22 cellular contexts compared by ENCODE assay signal in genomic region chr16:13781579-13782338, GRCh38.
DNase-seq lines count a peak whose midpoint lies in the region; ATAC-seq, FAIRE-seq and TF ChIP-seq lines count a peak whose summit lies in the region.
"Had no signal": no experiment of that assay in that cellular context is flagged by ENCODE, and none has a peak within 500 bp of the region (broad histone marks: within the 10 kb centered on the region; RNA-seq: fewer than 3 reads in every experiment).

No MANE protein-coding gene starts in this region.

- no peak overlapping the region for H3K27ac ChIP-seq in right cardiac atrium (ENCODE audit: low read length)
- H3K27ac ChIP-seq in H1 (ENCODE audit: low read depth, low read length): no peak overlapping the region
- peak overlapping the region in 1 of 3 donors; percentile 39 for H3K27ac ChIP-seq in right lobe of liver
- peak overlapping the region; percentile 83 for H3K27ac ChIP-seq in skeletal muscle tissue (ENCODE audit: low read depth, low read length)
- H3K27ac ChIP-seq: GM23248, SJSA1 had no signal

- no peak for FAIRE-seq in H1 (lab: Jason Lieb, UNC)
- FAIRE-seq: GM12878 had no signal

- H3K18ac ChIP-seq in H1 (ENCODE audit: extremely low read depth, low read length): no peak overlapping the region

- no peaks in the 10 kb centered on the region for H3K4me1 ChIP-seq in right cardiac atrium (ENCODE audit: control insufficient read depth, insufficient read depth, low read length)
- H3K4me1 ChIP-seq in H1 (replicated peaks in 1 of 4; ENCODE audit: control insufficient read depth in 3 of 4, insufficient read depth in 4 of 4, low read length in 3 of 4): peaks cover 0 to 11% (median 0%) of the 10 kb centered on the region in 4 experiments; a peak in 3 of 7 replicates
- peaks cover 0 to 11% (median 0%) of the 10 kb centered on the region in 4 donors for H3K4me1 ChIP-seq in right lobe of liver
- peaks cover 14 to 20% (median 16%) of the 10 kb centered on the region in 3 donors for H3K4me1 ChIP-seq in skeletal muscle tissue (ENCODE audit: control insufficient read depth in 3 of 3, insufficient read depth in 3 of 3, low read length in 3 of 3)
- H3K4me1 ChIP-seq: SJSA1 had no signal

- no peak overlapping the region for H2BK5ac ChIP-seq in H1 (ENCODE audit: low read depth, low read length)

- no peak for DNase-seq in Right ventricle myocardium superior
- no peak for DNase-seq in right cardiac atrium
- no peak for DNase-seq in H1 (ENCODE audit: low read depth in 1 of 2, low spot score in 2 of 2)
- DNase-seq in right lobe of liver: no peak
- no peak for DNase-seq in mesenteric fat pad (ENCODE audit: low spot score)
- no peak for DNase-seq in activated CD4-positive, alpha-beta T cell treated with anti-CD3 and anti-CD28 coated beads for 4 hours
- DNase-seq in head of caudate nucleus: no peak
- DNase-seq: AML-193, GM23248, HCEC 1CT, KBM-7, NCI-H1092, NCI-H1436 treated with DMSO at 0.1 percent for 48 hours, NCI-H1930, NCI-H2171, NCI-H345, NCI-H524, NCI-H774 had no signal

- intact Hi-C loops in Right ventricle myocardium superior (cut with DNase I): no loop called here
- intact Hi-C loops in right cardiac atrium (cut with DNase I): loop anchor here in 1 of 4 donors (10.0 kb wide), 1 partner anchor 63 kb away; no protein-coding TSS in a partner anchor
- intact Hi-C loops in right lobe of liver (cut with DNase I): no loop called here
- intact Hi-C loops in head of caudate nucleus (cut with DNase I): no loop called here

- no peak overlapping the region for H3K9ac ChIP-seq in H1 (replicated peaks in 1 of 4; ENCODE audit: extremely low read depth in 1 of 4, low read depth in 3 of 4, low read length in 3 of 4)
- H3K9ac ChIP-seq in skeletal muscle tissue (ENCODE audit: low read depth in 1 of 3, low read length in 3 of 3): peak overlapping the region in 2 of 3 donors; percentile 40 to 57
- H3K9ac ChIP-seq: GM23248 had no signal

- 57% methylated on average over 8 of the region's 8 CpGs for WGBS in right cardiac atrium
- WGBS in H1 (ENCODE audit: extremely low coverage in 1 of 2, insufficient coverage in 1 of 2, insufficient read length in 1 of 2, insufficient replicate concordance in 2 of 2, low coverage in 1 of 2, low lambda C conversion rate in 2 of 2, missing lambda C conversion rate in 1 of 2), 2 experiments: 91% methylated on average over 8 of the region's 8 CpGs; no CpG with 5 or more reads in 1 of the 2 experiments
- 56% methylated on average over 8 of the region's 8 CpGs for WGBS in right lobe of liver (ENCODE audit: insufficient coverage, low coverage, low lambda C conversion rate, missing lambda C conversion rate)

- POLR2A ChIA-PET in H1 (lab: Charles Lee; ENCODE audit: partially characterized antibody): no interaction called here

- H3K79me2 ChIP-seq in H1 (ENCODE audit: control insufficient read depth in 1 of 2, insufficient read depth in 2 of 2, low read length in 2 of 2): no peaks in the 10 kb centered on the region

- H4K5ac ChIP-seq in H1 (ENCODE audit: insufficient read length, low read depth, low read length): no peak overlapping the region

- no peak overlapping the region for H2BK12ac ChIP-seq in H1 (ENCODE audit: low read depth, low read length)

- H4K20me1 ChIP-seq in H1 (replicated peaks in 1 of 2; ENCODE audit: control insufficient read depth in 1 of 2, insufficient read depth in 2 of 2, low read length in 2 of 2): no peaks in the 10 kb centered on the region

- no peak overlapping the region for H2AFZ ChIP-seq in H1 (ENCODE audit: low read length)
- H2AFZ ChIP-seq: GM23248 had no signal

- H3K23ac ChIP-seq in H1 (ENCODE audit: insufficient read length): no peak overlapping the region

- no peak overlapping the region for H3K14ac ChIP-seq in H1 (ENCODE audit: insufficient read length)

- H3K36me3 ChIP-seq in H1 (ENCODE audit: control insufficient read depth in 2 of 4, insufficient read depth in 4 of 4, low read length in 3 of 4): no peaks in the 10 kb centered on the region
- H3K36me3 ChIP-seq in right lobe of liver: no peaks in the 10 kb centered on the region
- no peaks in the 10 kb centered on the region for H3K36me3 ChIP-seq in skeletal muscle tissue (ENCODE audit: control insufficient read depth in 3 of 3, insufficient read depth in 3 of 3, low read length in 3 of 3)
- H3K36me3 ChIP-seq: SJSA1 had no signal

- TF ChIP-seq RAD21 in H1 (IDR thresholded peaks at IDR 0.05 in 1 of 2, conservative IDR thresholded peaks at IDR 0.05 in 1 of 2; ENCODE audit: low read depth in 2 of 2, low read length in 2 of 2): no peak

- no peak overlapping the region for H3K4me2 ChIP-seq in H1 (ENCODE audit: insufficient read depth in 1 of 2, low read depth in 2 of 2, low read length in 2 of 2)

- no peaks in the 10 kb centered on the region for H3K9me3 ChIP-seq in right cardiac atrium (ENCODE audit: control insufficient read depth, low read length)
- no peaks in the 10 kb centered on the region; a peak in 1 of 4 replicates for H3K9me3 ChIP-seq in H1 (ENCODE audit: insufficient read depth in 2 of 2, low read depth in 1 of 2, low read length in 1 of 2)
- H3K9me3 ChIP-seq in right lobe of liver: peaks cover 0 to 6% (median 0%) of the 10 kb centered on the region in 4 donors
- H3K9me3 ChIP-seq in skeletal muscle tissue (ENCODE audit: control insufficient read depth in 3 of 3, low read length in 3 of 3): peaks cover 0 to 3% (median 0%) of the 10 kb centered on the region in 3 donors
- H3K9me3 ChIP-seq: SJSA1 had no signal

- H3K4me3 ChIP-seq in right cardiac atrium (ENCODE audit: low read length) (no peak overlapping the region), H1 (ENCODE audit: extremely low read depth in 1 of 4, insufficient read depth in 2 of 4, low read depth in 3 of 4, low read length in 4 of 4) (no peak overlapping the region), right lobe of liver (no peak overlapping the region), skeletal muscle tissue (ENCODE audit: low read length in 3 of 3) (peak overlapping the region in 1 of 3 donors; percentile 18)
- H3K4me3 ChIP-seq: GM12878, GM23248, SJSA1 had no signal

- TF ChIP-seq CTCF in H1 (IDR thresholded peaks at IDR 0.05; ENCODE audit: control extremely low read depth in 1 of 3, insufficient read depth in 1 of 3, low read depth in 1 of 3, low read length in 3 of 3) (no peak), right lobe of liver (IDR thresholded peaks at IDR 0.05) (no peak)

- ATAC-seq in Right ventricle myocardium superior (ENCODE audit: poor library complexity): peak; percentile 67
- ATAC-seq in right cardiac atrium: no peak
- peak in 3 of 4 donors; percentile 8 to 41 (median 39) for ATAC-seq in right lobe of liver
- ATAC-seq: GM12878, Panc1 had no signal

- TF ChIP-seq EP300 in H1 (IDR thresholded peaks at IDR 0.05; ENCODE audit: borderline replicate concordance in 1 of 2, low read depth in 2 of 2, low read length in 2 of 2): no peak

- H3K4ac ChIP-seq in H1 (replicated peaks; ENCODE audit: insufficient read length, low read depth, low read length): no peak overlapping the region

- CTCF ChIA-PET in H1 (lab: Charles Lee; ENCODE audit: partially characterized antibody): interaction anchor here (0.6 to 1.4 kb wide), 3 partner anchors 14 to 882 kb away, joined by 3 to 4 read pairs (median 3); no protein-coding TSS in a partner anchor

- H2BK15ac ChIP-seq in H1 (ENCODE audit: low read length): 0 out of 2 replicates have a peak overlapping the region, but pooled peaks have one; percentile 61

- no peaks in the 10 kb centered on the region for H3K23me2 ChIP-seq in H1 (ENCODE audit: low read depth, low read length)

- no peak overlapping the region for H2BK20ac ChIP-seq in H1 (ENCODE audit: low read length)

- H3K27me3 ChIP-seq in right cardiac atrium (ENCODE audit: control insufficient read depth, insufficient read depth) (no peaks in the 10 kb centered on the region), H1 (replicated peaks in 1 of 4; ENCODE audit: control insufficient read depth in 3 of 4, extremely low read depth in 1 of 4, insufficient read depth in 3 of 4, low read length in 3 of 4) (no peaks in the 10 kb centered on the region), right lobe of liver (no peaks in the 10 kb centered on the region), skeletal muscle tissue (ENCODE audit: control insufficient read depth in 3 of 3, insufficient read depth in 3 of 3, low read length in 3 of 3) (no peaks in the 10 kb centered on the region)
- H3K27me3 ChIP-seq: SJSA1 had no signal

- H2BK120ac ChIP-seq in H1 (replicated peaks; ENCODE audit: low read depth, low read length): no peak overlapping the region

- no peak overlapping the region for H4K8ac ChIP-seq in H1 (ENCODE audit: extremely low read depth, insufficient read depth, low read length)

- no peak overlapping the region for H3K56ac ChIP-seq in H1 (replicated peaks; ENCODE audit: insufficient read length, low read depth, low read length)

- no peak overlapping the region for H4K91ac ChIP-seq in H1 (replicated peaks; ENCODE audit: insufficient read length, low read length)

- H2AK5ac ChIP-seq in H1 (ENCODE audit: low read depth, low read length): no peak overlapping the region

- H3K79me1 ChIP-seq in H1 (ENCODE audit: low read depth, low read length): no peaks in the 10 kb centered on the region

- TF ChIP-seq POLR2A in H1 (IDR thresholded peaks at IDR 0.05; ENCODE audit: control extremely low read depth in 1 of 2, low read depth in 2 of 2, low read length in 2 of 2) (no peak), right lobe of liver (IDR thresholded peaks at IDR 0.05) (no peak)

TF ChIP-seq in H1, 55 proteins besides CTCF, POLR2A, EP300 and RAD21:
- no peak for TF ChIP-seq TAF1 (IDR thresholded peaks at IDR 0.05; ENCODE audit: low read depth, low read length)
- TF ChIP-seq KDM1A (IDR thresholded peaks at IDR 0.05; ENCODE audit: borderline replicate concordance, low read length): no peak
- TF ChIP-seq GTF2F1 (IDR thresholded peaks at IDR 0.05; ENCODE audit: borderline replicate concordance, low read depth, low read length): no peak
- TF ChIP-seq RFX5 (IDR thresholded peaks at IDR 0.05; ENCODE audit: borderline replicate concordance, low read depth, low read length): no peak
- TF ChIP-seq CHD1 (IDR thresholded peaks at IDR 0.05; ENCODE audit: low read depth, low read length): no peak
- TF ChIP-seq SP2 (IDR thresholded peaks at IDR 0.05; ENCODE audit: low read length): no peak
- TF ChIP-seq YY1 (IDR thresholded peaks at IDR 0.05; ENCODE audit: low read depth, low read length): no peak
- no peak for TF ChIP-seq NANOG (IDR thresholded peaks at IDR 0.05; ENCODE audit: insufficient read depth, low read depth, low read length, poor library complexity, severe bottlenecking)
- TF ChIP-seq MAFK (IDR thresholded peaks at IDR 0.05; ENCODE audit: low read depth, low read length): no peak
- no peak for TF ChIP-seq SIRT6 (IDR thresholded peaks at IDR 0.05; ENCODE audit: low read length)
- TF ChIP-seq CBX8 (IDR thresholded peaks at IDR 0.05; ENCODE audit: borderline replicate concordance, low read depth, low read length): no peak
- TF ChIP-seq RXRA (IDR thresholded peaks at IDR 0.05; ENCODE audit: insufficient read depth, low read depth, low read length): no peak
- TF ChIP-seq SRF (IDR thresholded peaks at IDR 0.05; ENCODE audit: low read depth, low read length): no peak

Comparison
In these comparisons a context has a peak if more than half of its experiments do, and no peak if none do; other contexts are left out.
1. ATAC-seq: peak in Right ventricle myocardium superior (single experiment) and right lobe of liver (3 of 4); none in right cardiac atrium (0 of 2).
2. H3K9ac ChIP-seq: peak in skeletal muscle tissue (2 of 3); none in H1 (0 of 4).